ENCODE assay signal across 21 cellular contexts in the genomic region with DNA sequence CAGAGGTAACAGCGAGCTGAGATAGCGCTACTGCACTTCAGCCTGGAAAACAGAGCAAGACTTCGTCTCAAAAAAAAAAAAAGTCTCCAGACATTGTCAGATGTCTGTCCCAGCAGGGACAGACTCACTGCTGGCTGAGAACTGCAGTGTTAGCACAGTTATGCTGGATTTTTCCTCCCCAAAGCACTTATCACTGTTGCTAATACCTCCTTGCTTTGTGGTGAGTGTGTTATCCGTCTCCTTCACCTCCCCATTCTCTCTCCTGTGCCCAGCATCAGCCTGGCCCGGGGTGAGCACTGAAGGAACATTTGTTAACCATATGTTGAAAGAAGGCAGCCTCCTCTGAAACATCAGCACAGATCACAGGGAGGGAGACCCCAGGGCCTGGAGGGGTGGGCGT. TPM values are rescaled to one million over a fixed set of nuclear protein-coding genes. Genes with fewer than 3 reads are reported as not detected.
DNase-seq lines count a peak whose midpoint lies in the region; ATAC-seq, FAIRE-seq and TF ChIP-seq lines count a peak whose summit lies in the region.
"Had no signal": no experiment of that assay in that cellular context is flagged by ENCODE, and none has a peak within 500 bp of the region (broad histone marks: within the 10 kb centered on the region; RNA-seq: fewer than 3 reads in every experiment).

No MANE protein-coding gene starts in this region.

- peak overlapping the region in 5 of 7 donors; percentile 23 to 88 (median 70) for H3K27ac Mint-ChIP-seq in CD14-positive monocyte
- H3K27ac Mint-ChIP-seq in astrocyte (ENCODE audit: unreplicated experiment): peak overlapping the region; percentile 63
- H3K27ac Mint-ChIP-seq in memory B cell: peak overlapping the region; percentile 56
- H3K27ac Mint-ChIP-seq in stimulated activated memory B cell treated with anti-CD40 and anti-IgM and Interleukin-4, amounts not matched to agents 10 μg/mL and 1 μg/mL and 100 μg/mL, for 72 hours: peak overlapping the region; percentile 28
- H3K27ac Mint-ChIP-seq: activated naive CD8-positive, alpha-beta T cell treated with anti-CD3 and anti-CD28 coated beads for 36 hours; activated T-helper 17 cell treated with anti-CD3 and anti-CD28 coated beads, Interleukin-2, amount 50 U/mL, for 72 hours; GM23338 had no signal

- H3K9me3 ChIP-seq in astrocyte (ENCODE audit: insufficient read depth, low read depth, low read length): no peaks in the 10 kb centered on the region
- H3K9me3 ChIP-seq: breast epithelium, MG63, psoas muscle had no signal

- H3K27me3 ChIP-seq in astrocyte (ENCODE audit: insufficient read depth, low read length): no peaks in the 10 kb centered on the region
- H3K27me3 ChIP-seq: breast epithelium, MG63 had no signal

- peaks cover 6% of the 10 kb centered on the region for H3K36me3 ChIP-seq in astrocyte (ENCODE audit: insufficient read depth, low read length)
- H3K36me3 ChIP-seq: breast epithelium had no signal

- FAIRE-seq in astrocyte (lab: Jason Lieb, UNC): no peak

- H4K20me1 ChIP-seq in astrocyte (ENCODE audit: insufficient read depth, low read length): peaks cover 83% of the 10 kb centered on the region

- H3K27me3 Mint-ChIP-seq in CD14-positive monocyte (ENCODE audit: low read depth in 3 of 3): peaks cover 0 to 6% (median 2%) of the 10 kb centered on the region in 3 donors
- no peaks in the 10 kb centered on the region for H3K27me3 Mint-ChIP-seq in astrocyte (ENCODE audit: low read depth, unreplicated experiment)
- no peaks in the 10 kb centered on the region for H3K27me3 Mint-ChIP-seq in memory B cell
- H3K27me3 Mint-ChIP-seq in stimulated activated memory B cell treated with anti-CD40 and anti-IgM and Interleukin-4, amounts not matched to agents 10 μg/mL and 1 μg/mL and 100 μg/mL, for 72 hours: no peaks in the 10 kb centered on the region
- H3K27me3 Mint-ChIP-seq: activated naive CD8-positive, alpha-beta T cell treated with anti-CD3 and anti-CD28 coated beads for 36 hours; activated T-helper 17 cell treated with anti-CD3 and anti-CD28 coated beads, Interleukin-2, amount 50 U/mL, for 72 hours; CD4-positive, alpha-beta memory T cell had no signal

- H3K4me3 Mint-ChIP-seq in CD14-positive monocyte (no peak overlapping the region), astrocyte (ENCODE audit: unreplicated experiment) (no peak overlapping the region), memory B cell (no peak overlapping the region)
- H3K4me3 Mint-ChIP-seq in stimulated activated memory B cell treated with anti-CD40 and anti-IgM and Interleukin-4, amounts not matched to agents 10 μg/mL and 1 μg/mL and 100 μg/mL, for 72 hours: no peak overlapping the region
- H3K4me3 Mint-ChIP-seq: activated naive CD8-positive, alpha-beta T cell treated with anti-CD3 and anti-CD28 coated beads for 36 hours; activated T-helper 17 cell treated with anti-CD3 and anti-CD28 coated beads, Interleukin-2, amount 50 U/mL, for 72 hours; GM23338 had no signal

- no peak overlapping the region for H3K9ac ChIP-seq in astrocyte (ENCODE audit: low read length)

- DNase-seq in CD14-positive monocyte (ENCODE audit: low spot score) (no peak), astrocyte (ENCODE audit: low read depth) (no peak), memory B cell (ENCODE audit: low spot score in 2 of 2) (no peak), SW 1271 (lab: John Stamatoyannopoulos, UW) (no peak)
- no peak for DNase-seq in stimulated activated naive CD8-positive, alpha-beta T cell treated with anti-CD3 and anti-CD28 coated beads, Interleukin-15, Interleukin-2, amounts not matched to agents 100 U/mL and 50 U/mL, for 24 hours
- DNase-seq: activated naive CD8-positive, alpha-beta T cell treated with anti-CD3 and anti-CD28 coated beads for 36 hours; CD4-positive, alpha-beta memory T cell; dermis blood vessel endothelial cell; GF-D8; mesendoderm; MG63; NCI-H1436 treated with DMSO at 0.1 percent for 48 hours; psoas muscle; Right ventricle myocardium superior had no signal

- H3K4me1 Mint-ChIP-seq in CD14-positive monocyte (peaks cover 64% of the 10 kb centered on the region), astrocyte (ENCODE audit: low read depth, unreplicated experiment) (peaks cover 43% of the 10 kb centered on the region), memory B cell (peaks cover 50% of the 10 kb centered on the region)
- H3K4me1 Mint-ChIP-seq in stimulated activated memory B cell treated with anti-CD40 and anti-IgM and Interleukin-4, amounts not matched to agents 10 μg/mL and 1 μg/mL and 100 μg/mL, for 72 hours: peaks cover 74% of the 10 kb centered on the region

- no peak overlapping the region for H3K4me2 ChIP-seq in astrocyte (ENCODE audit: low read length)
- H3K4me2 ChIP-seq: GM23338 had no signal

- peaks cover 28% of the 10 kb centered on the region for H3K4me1 ChIP-seq in astrocyte (ENCODE audit: insufficient read depth, low read length)

- no peak overlapping the region for H2AFZ ChIP-seq in astrocyte (ENCODE audit: low read depth, low read length)
- H2AFZ ChIP-seq: GM23338 had no signal

- TF ChIP-seq CTCF in CD14-positive monocyte (IDR thresholded peaks at IDR 0.05) (no peak), astrocyte (IDR thresholded peaks at IDR 0.05; ENCODE audit: insufficient read depth, low read depth, low read length) (no peak)

- H3K36me3 Mint-ChIP-seq in CD14-positive monocyte (peaks cover 64 to 76% of the 10 kb centered on the region in 2 donors), astrocyte (ENCODE audit: low read depth, unreplicated experiment) (peaks cover 18% of the 10 kb centered on the region), memory B cell (peaks cover 14% of the 10 kb centered on the region)
- H3K36me3 Mint-ChIP-seq in stimulated activated memory B cell treated with anti-CD40 and anti-IgM and Interleukin-4, amounts not matched to agents 10 μg/mL and 1 μg/mL and 100 μg/mL, for 72 hours: peaks cover 56% of the 10 kb centered on the region

- H3K4me3 ChIP-seq in astrocyte (ENCODE audit: insufficient read depth, low read depth, low read length): no peak overlapping the region
- H3K4me3 ChIP-seq: breast epithelium, GM23338, MG63, psoas muscle, skin epidermis had no signal

- H3K79me2 ChIP-seq in astrocyte (ENCODE audit: insufficient read depth, low read length): peaks cover 100% of the 10 kb centered on the region

- no peak overlapping the region for H3K27ac ChIP-seq in astrocyte (ENCODE audit: low read depth, low read length)
- H3K27ac ChIP-seq: breast epithelium, psoas muscle had no signal

- intact Hi-C loops in CD14-positive monocyte (cut with micrococcal nuclease): no loop called here

- no peak for ATAC-seq in memory B cell (ENCODE audit: low read depth)
- no peak for ATAC-seq in stimulated activated memory B cell treated with anti-CD40 and anti-IgM and Interleukin-4, amounts not matched to agents 10 μg/mL and 1 μg/mL and 100 μg/mL, for 72 hours
- no peak for ATAC-seq in HG03457 (IDR thresholded peaks at IDR 0.05; ENCODE audit: unreplicated experiment)
- ATAC-seq in stimulated activated naive CD8-positive, alpha-beta T cell treated with anti-CD3 and anti-CD28 coated beads, Interleukin-15, Interleukin-2, amounts not matched to agents 100 U/mL and 50 U/mL, for 24 hours: no peak
- no peak for ATAC-seq in GM19351 (IDR thresholded peaks at IDR 0.05; ENCODE audit: unreplicated experiment)
- ATAC-seq: activated T-helper 17 cell treated with anti-CD3 and anti-CD28 coated beads, Interleukin-2, amount 50 U/mL, for 72 hours; GM23338; psoas muscle had no signal

- peaks cover 0 to 1% (median 0%) of the 10 kb centered on the region in 7 donors for H3K9me3 Mint-ChIP-seq in CD14-positive monocyte
- no peaks in the 10 kb centered on the region for H3K9me3 Mint-ChIP-seq in astrocyte (ENCODE audit: unreplicated experiment)
- H3K9me3 Mint-ChIP-seq in memory B cell: no peaks in the 10 kb centered on the region
- H3K9me3 Mint-ChIP-seq in stimulated activated memory B cell treated with anti-CD40 and anti-IgM and Interleukin-4, amounts not matched to agents 10 μg/mL and 1 μg/mL and 100 μg/mL, for 72 hours: no peaks in the 10 kb centered on the region
- H3K9me3 Mint-ChIP-seq: activated T-helper 17 cell treated with anti-CD3 and anti-CD28 coated beads, Interleukin-2, amount 50 U/mL, for 72 hours had no signal

RNA-seq across cellular contexts. Expression of gene MYO9B, which starts 11.2 kb away (rescaled TPM):
- polyA plus RNA-seq in CD14-positive monocyte: 1 to 10 TPM; 5.9 to 7.5 TPM
- 117 and 123 TPM in 2 replicates for total RNA-seq in astrocyte

RNA-seq across cellular contexts. Expression of gene HAUS8, which starts 11.6 kb away (rescaled TPM):
- 1 to 10 TPM; 2.5 to 4.4 TPM for polyA plus RNA-seq in CD14-positive monocyte
- 5.6 and 7.6 TPM in 2 replicates for total RNA-seq in astrocyte
